ENCODE assay signal across 9 cellular contexts in the genomic region with DNA sequence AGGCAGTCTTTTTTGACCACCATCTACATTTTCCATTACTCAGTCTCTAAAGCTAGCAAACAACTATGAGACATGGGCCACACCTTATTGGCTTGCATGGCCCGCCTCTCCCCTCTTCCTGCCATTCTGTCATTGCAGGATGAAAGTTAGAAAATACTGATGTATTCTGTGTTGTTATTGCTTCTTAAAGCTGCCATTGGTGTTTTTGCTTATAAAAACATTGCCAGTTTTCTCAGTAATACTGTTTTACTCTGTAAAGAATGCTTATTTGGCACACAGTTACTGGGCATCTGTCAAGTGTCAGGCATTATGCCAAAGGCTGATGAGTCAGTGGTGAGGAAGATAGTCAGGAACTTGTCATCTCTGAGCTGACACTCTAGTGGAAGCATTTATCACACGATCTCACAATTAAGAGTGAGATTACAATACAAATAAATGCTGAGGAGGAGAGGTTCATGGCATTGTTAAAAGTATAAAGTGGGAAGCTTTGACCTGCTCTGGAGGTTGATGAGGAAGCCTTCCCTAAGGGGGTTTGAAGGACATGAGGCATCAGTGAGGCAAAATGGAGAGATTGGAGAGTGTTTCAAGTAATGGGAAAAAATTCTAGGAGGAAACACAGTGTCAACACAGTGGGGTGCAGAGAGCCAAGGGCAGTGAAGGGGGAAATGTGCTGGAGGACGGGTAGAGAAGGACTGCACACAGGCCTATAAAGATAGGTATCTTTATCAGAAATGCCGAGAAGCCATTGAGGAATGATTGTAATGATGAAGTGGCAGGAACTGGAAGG. TPM values are rescaled to one million over a fixed set of nuclear protein-coding genes. Genes with fewer than 3 reads are reported as not detected.
A peak's percentile ranks its signal among the peaks of the same experiment; 100 is the strongest.
DNase-seq lines count a peak whose midpoint lies in the region; ATAC-seq and TF ChIP-seq lines count a peak whose summit lies in the region.
"Had no signal": no experiment of that assay in that cellular context is flagged by ENCODE, and none has a peak within 500 bp of the region (broad histone marks: within the 10 kb centered on the region; RNA-seq: fewer than 3 reads in every experiment).

No MANE protein-coding gene starts in this region.

- intact Hi-C loops in left cardiac atrium (cut with DNase I) (no loop called here), Right ventricle myocardium inferior (cut with DNase I) (no loop called here)

- ATAC-seq in left cardiac atrium (peak; percentile 82 to 95), Right ventricle myocardium inferior (no peak), GM19452 (IDR thresholded peaks at IDR 0.05; ENCODE audit: unreplicated experiment) (no peak), GM19455 (IDR thresholded peaks at IDR 0.05; ENCODE audit: unreplicated experiment) (no peak)

- no peak for TF ChIP-seq CTCF in fibroblast of mammary gland (conservative IDR thresholded peaks at IDR 0.05; ENCODE audit: control insufficient read depth, insufficient read depth, low read depth, low read length)

- DNase-seq in left cardiac atrium (no peak), Right ventricle myocardium inferior (ENCODE audit: missing footprints) (no peak), RPMI8226 (peak; percentile 65), fibroblast of mammary gland (ENCODE audit: low read depth) (peak; percentile 82), substantia nigra (lab: John Stamatoyannopoulos, UW) (peak in 7 of 49 donors; percentile 8 to 70 (median 22)), DMS79 treated with DMSO at 0.1 percent for 48 hours (lab: John Stamatoyannopoulos, UW) (no peak)

- H3K27ac ChIP-seq in substantia nigra (ENCODE audit: low read depth, low read length, poor library complexity, severe bottlenecking): peak overlapping the region; percentile 42
- H3K27ac ChIP-seq: thyroid gland had no signal

- no peak overlapping the region for H3K4me3 ChIP-seq in fibroblast of mammary gland (ENCODE audit: control insufficient read depth, low read depth, low read length)
- H3K4me3 ChIP-seq: thyroid gland had no signal

RNA-seq across cellular contexts. Expression of a gene that starts 14.7 kb away (rescaled TPM):
- total RNA-seq in left cardiac atrium (1 to 10 TPM; 1.6 to 3.3 TPM), Right ventricle myocardium inferior (1.5 TPM)

RNA-seq across cellular contexts. Expression of a gene that starts 41.5 kb away (rescaled TPM):
- total RNA-seq in left cardiac atrium: 100 to 1,000 TPM in 1 of 2 donors, 10 to 100 TPM in 1; 75.2 to 101 TPM
- total RNA-seq in Right ventricle myocardium inferior: 101 TPM

Comparison
In these comparisons a context has a peak if more than half of its experiments do, and no peak if none do; other contexts are left out.
1. ATAC-seq: peak in left cardiac atrium (2 of 2); none in Right ventricle myocardium inferior (single experiment), GM19452 (single experiment) and GM19455 (single experiment).
2. DNase-seq: peak in RPMI8226 (single experiment) and fibroblast of mammary gland (single experiment); none in left cardiac atrium (single experiment), Right ventricle myocardium inferior (single experiment) and DMS79 treated with DMSO at 0.1 percent for 48 hours (single experiment).